14 cellular contexts compared by ENCODE assay signal in genomic region chr1:59070607-59071006, GRCh38.
A peak's percentile ranks its signal among the peaks of the same experiment; 100 is the strongest.
DNase-seq lines count a peak whose midpoint lies in the region; ATAC-seq, FAIRE-seq and TF ChIP-seq lines count a peak whose summit lies in the region.
"Had no signal": no experiment of that assay in that cellular context is flagged by ENCODE, and none has a peak within 500 bp of the region (broad histone marks: within the 10 kb centered on the region; RNA-seq: fewer than 3 reads in every experiment).

No MANE protein-coding gene starts in this region.

- no peaks in the 10 kb centered on the region for H3K9me2 ChIP-seq in GM23338 (ENCODE audit: insufficient read depth)
- H3K9me2 ChIP-seq: SK-N-SH had no signal

- no peak for TF ChIP-seq CTCF in GM23338 (conservative IDR thresholded peaks at IDR 0.05; ENCODE audit: low read depth in 2 of 2)
- no peak for TF ChIP-seq CTCF in HepG2 (CRISPR knock-in tag; IDR thresholded peaks at IDR 0.05)
- no peak for TF ChIP-seq CTCF in BE2C (IDR thresholded peaks at IDR 0.05; ENCODE audit: low read depth, low read length)

- H3K79me2 ChIP-seq in GM23338 (replicated peaks; ENCODE audit: insufficient read depth) (no peaks in the 10 kb centered on the region; the same call in 1 of the 2 replicates), HepG2 (ENCODE audit: insufficient read depth, low read length) (no peaks in the 10 kb centered on the region)

- no peak for DNase-seq in CD4-positive, CD25-positive, alpha-beta regulatory T cell
- no peak for DNase-seq in GM23338 (ENCODE audit: low spot score)
- peak; percentile 44 for DNase-seq in HepG2 (ENCODE audit: low spot score)
- no peak for DNase-seq in small intestine
- DNase-seq in BE2C, result no peak
- DNase-seq: activated CD8-positive, alpha-beta memory T cell treated with anti-CD3 and anti-CD28 coated beads, Interleukin-2, amount 50 U/mL, for 4 hours; adrenal gland; central memory CD4-positive, alpha-beta T cell; endodermal cell; naive B cell; SK-N-SH had no signal

- H3K27me3 ChIP-seq in CD4-positive, CD25-positive, alpha-beta regulatory T cell (ENCODE audit: control insufficient read depth, insufficient read depth, low read length), result no peaks in the 10 kb centered on the region
- H3K27me3 ChIP-seq in GM23338 (ENCODE audit: insufficient read depth) (no peaks in the 10 kb centered on the region), HepG2 (ENCODE audit: control insufficient read depth in 1 of 2, insufficient read depth in 2 of 2, low read length in 2 of 2) (no peaks in the 10 kb centered on the region), small intestine (ENCODE audit: control insufficient read depth in 2 of 2, insufficient read depth in 2 of 2, low read length in 2 of 2) (no peaks in the 10 kb centered on the region), BE2C (no peaks in the 10 kb centered on the region)
- H3K27me3 ChIP-seq: adrenal gland; BLaER1 treated with 17β-estradiol and CSF1 and Interleukin-3, amounts not matched to agents 10 nM and 100 nM had no signal

- no peak overlapping the region for H2AFZ ChIP-seq in GM23338
- no peak overlapping the region for H2AFZ ChIP-seq in HepG2 (ENCODE audit: low read length)

- peak in 1 of 2 experiments; percentile 50; a peak in 1 of 4 replicates for TF ChIP-seq EP300 in HepG2 (IDR thresholded peaks at IDR 0.05; ENCODE audit: low read depth in 2 of 2, low read length in 2 of 2)
- TF ChIP-seq EP300 in HepG2 (CRISPR knock-in tag; IDR thresholded peaks at IDR 0.05; ENCODE audit: borderline replicate concordance), result no peak

- peaks cover 18 to 32% (median 26%) of the 10 kb centered on the region in 4 donors for H3K4me1 Mint-ChIP-seq in CD4-positive, CD25-positive, alpha-beta regulatory T cell
- peaks cover 53% of the 10 kb centered on the region for H3K4me1 Mint-ChIP-seq in GM23338
- peaks cover 16% of the 10 kb centered on the region for H3K4me1 Mint-ChIP-seq in activated T-helper 17 cell treated with anti-CD3 and anti-CD28 coated beads, Interleukin-2, amount 50 U/mL, for 72 hours

- intact Hi-C loops in HepG2 (cut with micrococcal nuclease; ENCODE audit: unreplicated experiment), result loop anchor here (10.0 kb wide), 1 partner anchor 224 kb away; the partner anchor contains the start of gene FGGY

- FAIRE-seq in HepG2 (lab: Jason Lieb, UNC) (no peak), small intestine (lab: Jason Lieb, UNC) (no peak)

- peaks cover 0 to 4% (median 0%) of the 10 kb centered on the region in 7 donors for H3K9me3 Mint-ChIP-seq in CD4-positive, CD25-positive, alpha-beta regulatory T cell
- H3K9me3 Mint-ChIP-seq in GM23338, result no peaks in the 10 kb centered on the region
- H3K9me3 Mint-ChIP-seq in activated T-helper 17 cell treated with anti-CD3 and anti-CD28 coated beads, Interleukin-2, amount 50 U/mL, for 72 hours, result no peaks in the 10 kb centered on the region
- H3K9me3 Mint-ChIP-seq: endodermal cell, naive B cell had no signal

- H3K4me3 Mint-ChIP-seq in CD4-positive, CD25-positive, alpha-beta regulatory T cell, result peak overlapping the region in 1 of 4 donors; percentile 45
- H3K4me3 Mint-ChIP-seq in GM23338, result no peak overlapping the region
- peak overlapping the region; percentile 41 for H3K4me3 Mint-ChIP-seq in activated T-helper 17 cell treated with anti-CD3 and anti-CD28 coated beads, Interleukin-2, amount 50 U/mL, for 72 hours
- H3K4me3 Mint-ChIP-seq: endodermal cell had no signal

- H3K9me3 ChIP-seq in CD4-positive, CD25-positive, alpha-beta regulatory T cell (ENCODE audit: control insufficient read depth in 2 of 2, low read length in 2 of 2), result no peaks in the 10 kb centered on the region
- no peaks in the 10 kb centered on the region for H3K9me3 ChIP-seq in HepG2 (ENCODE audit: low read length)
- no peaks in the 10 kb centered on the region for H3K9me3 ChIP-seq in small intestine (ENCODE audit: control insufficient read depth, low read depth)
- no peaks in the 10 kb centered on the region for H3K9me3 ChIP-seq in BE2C
- H3K9me3 ChIP-seq: adrenal gland, SK-N-SH had no signal

- H3K36me3 ChIP-seq in CD4-positive, CD25-positive, alpha-beta regulatory T cell (ENCODE audit: control insufficient read depth, insufficient read depth, low read length), result no peaks in the 10 kb centered on the region
- no peaks in the 10 kb centered on the region for H3K36me3 ChIP-seq in GM23338 (ENCODE audit: insufficient read depth)
- H3K36me3 ChIP-seq in HepG2 (replicated peaks in 1 of 2; ENCODE audit: control insufficient read depth in 1 of 2, insufficient read depth in 2 of 2, low read length in 2 of 2), result no peaks in the 10 kb centered on the region
- H3K36me3 ChIP-seq in small intestine (ENCODE audit: control insufficient read depth in 2 of 2, insufficient read depth in 2 of 2, low read length in 2 of 2), result no peaks in the 10 kb centered on the region
- H3K36me3 ChIP-seq in BE2C, result no peaks in the 10 kb centered on the region
- H3K36me3 ChIP-seq: adrenal gland; BLaER1 treated with 17β-estradiol and CSF1 and Interleukin-3, amounts not matched to agents 10 nM and 100 nM had no signal

- TF ChIP-seq RAD21 in HepG2 (CRISPR knock-in tag; IDR thresholded peaks at IDR 0.05), result no peak

- no TSS peak for BruUV-seq in HepG2 (replicated peaks; lab: Mats Ljungman, UMichigan)

- POLR2A ChIA-PET in HepG2 (lab: Yijun Ruan, JAX), result interaction anchor here (0.9 to 2.2 kb wide), 3 partner anchors 18 to 287 kb away, joined by 3 to 9 read pairs (median 6); partner anchors contain the start of genes FGGY and JUN

- no peak overlapping the region for H3K4me3 ChIP-seq in CD4-positive, CD25-positive, alpha-beta regulatory T cell (ENCODE audit: low read depth, low read length)
- H3K4me3 ChIP-seq in GM23338 (no peak overlapping the region), HepG2 (replicated peaks in 1 of 3; ENCODE audit: insufficient read depth in 1 of 3, low read depth in 2 of 3, low read length in 3 of 3) (no peak overlapping the region), small intestine (ENCODE audit: low read depth in 1 of 2, low read length in 2 of 2) (no peak overlapping the region), BE2C (ENCODE audit: low read depth, low read length) (no peak overlapping the region)
- H3K4me3 ChIP-seq: adrenal gland; BLaER1 treated with 17β-estradiol and CSF1 and Interleukin-3, amounts not matched to agents 10 nM and 100 nM had no signal

- CTCF ChIA-PET in HepG2 (lab: Yijun Ruan, JAX; ENCODE audit: low intra/inter-chr PET ratio, low total read pairs), result no interaction called here

- H3K9ac ChIP-seq in HepG2 (ENCODE audit: insufficient read depth, low read depth, low read length), result peak overlapping the region; percentile 73
- H3K9ac ChIP-seq: BLaER1 treated with 17β-estradiol and CSF1 and Interleukin-3, amounts not matched to agents 10 nM and 100 nM; SK-N-SH had no signal

- H3F3A ChIP-seq in GM23338 (replicated peaks; ENCODE audit: low read depth), result peaks cover 12% of the 10 kb centered on the region; the same call in 1 of the 2 replicates

- in situ Hi-C loops in HepG2 (cut with HindIII; ENCODE audit: extremely low pct_ligation_motif_present, low pct_unique_long_range_greater_than_20kb), result no loop called here

- no peak overlapping the region for H3K27ac ChIP-seq in CD4-positive, CD25-positive, alpha-beta regulatory T cell (ENCODE audit: insufficient read depth, low read length, poor library complexity, severe bottlenecking)
- H3K27ac ChIP-seq in GM23338 (ENCODE audit: low read depth) (peak overlapping the region; percentile 62; the same call in 1 of the 2 replicates), HepG2 (ENCODE audit: extremely low read length, insufficient read depth, low read length) (peak overlapping the region; percentile 80), small intestine (ENCODE audit: low read depth in 1 of 2, low read length in 1 of 2) (peak overlapping the region in 1 of 2 donors; percentile 11)
- H3K27ac ChIP-seq: adrenal gland had no signal

- no peak for ATAC-seq in CD4-positive, CD25-positive, alpha-beta regulatory T cell (ENCODE audit: low read depth in 2 of 2)
- ATAC-seq in GM23338, result no peak
- no peak for ATAC-seq in activated T-helper 17 cell treated with anti-CD3 and anti-CD28 coated beads, Interleukin-2, amount 50 U/mL, for 72 hours (replicated peaks)
- no peak; the same call in 2 of the 3 replicates for ATAC-seq in HepG2
- ATAC-seq in GM21825 (IDR thresholded peaks at IDR 0.05; ENCODE audit: unreplicated experiment), result no peak

- no peak for TF ChIP-seq POLR2A in HepG2 (IDR thresholded peaks at IDR 0.05; ENCODE audit: insufficient read depth in 1 of 2, low read depth in 2 of 2, low read length in 2 of 2)

- no peaks in the 10 kb centered on the region for H3K27me3 Mint-ChIP-seq in CD4-positive, CD25-positive, alpha-beta regulatory T cell
- H3K27me3 Mint-ChIP-seq in GM23338 (ENCODE audit: insufficient read depth, low read depth, poor library complexity), result no peaks in the 10 kb centered on the region
- no peaks in the 10 kb centered on the region for H3K27me3 Mint-ChIP-seq in activated T-helper 17 cell treated with anti-CD3 and anti-CD28 coated beads, Interleukin-2, amount 50 U/mL, for 72 hours
- H3K27me3 Mint-ChIP-seq: naive B cell had no signal

- H3K4me1 ChIP-seq in CD4-positive, CD25-positive, alpha-beta regulatory T cell (ENCODE audit: control insufficient read depth, insufficient read depth, low read length, poor library complexity, severe bottlenecking), result peaks cover 23% of the 10 kb centered on the region
- peaks cover 57% of the 10 kb centered on the region for H3K4me1 ChIP-seq in GM23338 (ENCODE audit: insufficient read depth)
- peaks cover 83% of the 10 kb centered on the region for H3K4me1 ChIP-seq in HepG2 (ENCODE audit: insufficient read depth, low read length)
- H3K4me1 ChIP-seq in small intestine (ENCODE audit: control insufficient read depth in 2 of 2, insufficient read depth in 1 of 2, low read depth in 1 of 2, low read length in 1 of 2), result peaks cover 0 to 17% of the 10 kb centered on the region in 2 donors
- no peaks in the 10 kb centered on the region for H3K4me1 ChIP-seq in BE2C
- H3K4me1 ChIP-seq: adrenal gland had no signal

- no peaks in the 10 kb centered on the region for H3K36me3 Mint-ChIP-seq in CD4-positive, CD25-positive, alpha-beta regulatory T cell
- H3K36me3 Mint-ChIP-seq in GM23338 (ENCODE audit: low read depth), result no peaks in the 10 kb centered on the region; the same call in 2 of the 3 replicates
- no peaks in the 10 kb centered on the region for H3K36me3 Mint-ChIP-seq in activated T-helper 17 cell treated with anti-CD3 and anti-CD28 coated beads, Interleukin-2, amount 50 U/mL, for 72 hours (ENCODE audit: low read depth)
- H3K36me3 Mint-ChIP-seq: naive B cell had no signal

- H4K20me1 ChIP-seq in GM23338 (replicated peaks; ENCODE audit: insufficient read depth), result no peaks in the 10 kb centered on the region
- H4K20me1 ChIP-seq in HepG2 (ENCODE audit: insufficient read depth, low read length), result no peaks in the 10 kb centered on the region
- H4K20me1 ChIP-seq: BLaER1 treated with 17β-estradiol and CSF1 and Interleukin-3, amounts not matched to agents 10 nM and 100 nM had no signal

- H3K4me2 ChIP-seq in GM23338 (0 out of 2 replicates have a peak overlapping the region, but pooled peaks have one; percentile 35), HepG2 (ENCODE audit: low read depth, low read length) (peak overlapping the region; percentile 67)
- H3K4me2 ChIP-seq: SK-N-SH had no signal

- H3K27ac Mint-ChIP-seq in CD4-positive, CD25-positive, alpha-beta regulatory T cell, result peak overlapping the region in 2 of 3 donors; percentile 1 to 94
- no peak overlapping the region for H3K27ac Mint-ChIP-seq in GM23338
- no peak overlapping the region for H3K27ac Mint-ChIP-seq in activated T-helper 17 cell treated with anti-CD3 and anti-CD28 coated beads, Interleukin-2, amount 50 U/mL, for 72 hours
- H3K27ac Mint-ChIP-seq: endodermal cell had no signal

Comparison
In these comparisons a context has a peak if more than half of its experiments do, and no peak if none do; other contexts are left out.
1. H3K27ac Mint-ChIP-seq: peak in CD4-positive, CD25-positive, alpha-beta regulatory T cell (2 of 3); none in GM23338 (single experiment) and activated T-helper 17 cell treated with anti-CD3 and anti-CD28 coated beads, Interleukin-2, amount 50 U/mL, for 72 hours (single experiment).